ENCODE assay signal across 9 cellular contexts in genomic region chr12:63151061-63151897, GRCh38. TPM values are rescaled to one million over a fixed set of nuclear protein-coding genes. Genes with fewer than 3 reads are reported as not detected.
DNase-seq lines count a peak whose midpoint lies in the region; ATAC-seq lines count a peak whose summit lies in the region.
"Had no signal": no experiment of that assay in that cellular context is flagged by ENCODE, and none has a peak within 500 bp of the region (broad histone marks: within the 10 kb centered on the region; RNA-seq: fewer than 3 reads in every experiment).

Gene AVPR1A (minus strand): TSS chr12:63151201. CDS start chr12:63150836, 365 bp downstream.

- H3K36me3 Mint-ChIP-seq in activated T-cell treated with anti-CD3 and anti-CD28 coated beads, Interleukin-2, amount 50 U/mL, for 4 hours (ENCODE audit: insufficient read depth): no peaks in the 10 kb centered on the region
- no peaks in the 10 kb centered on the region for H3K36me3 Mint-ChIP-seq in activated naive CD8-positive, alpha-beta T cell

- H3K27me3 Mint-ChIP-seq in activated T-cell treated with anti-CD3 and anti-CD28 coated beads, Interleukin-2, amount 50 U/mL, for 4 hours (ENCODE audit: low read depth): peaks cover 57% of the 10 kb centered on the region
- H3K27me3 Mint-ChIP-seq in activated naive CD8-positive, alpha-beta T cell: peaks cover 52% of the 10 kb centered on the region

- peaks cover 5% of the 10 kb centered on the region for H3K4me1 Mint-ChIP-seq in activated T-cell treated with anti-CD3 and anti-CD28 coated beads, Interleukin-2, amount 50 U/mL, for 4 hours (ENCODE audit: low read depth)
- H3K4me1 Mint-ChIP-seq in activated naive CD8-positive, alpha-beta T cell (ENCODE audit: low read depth): peaks cover 22% of the 10 kb centered on the region

- peak within 1 kb of the TSS in 1 of 3 donors; percentile 52 for H3K9ac ChIP-seq in skeletal muscle tissue (ENCODE audit: low read depth in 1 of 3, low read length in 3 of 3)

- peaks cover 6% of the 10 kb centered on the region; the same call in 1 of the 2 replicates for H3K4me1 ChIP-seq in iPS DF 6.9 (ENCODE audit: control insufficient read depth, insufficient read depth, low read length)
- peaks cover 3 to 16% (median 12%) of the 10 kb centered on the region in 3 donors for H3K4me1 ChIP-seq in skeletal muscle tissue (ENCODE audit: control insufficient read depth in 3 of 3, insufficient read depth in 3 of 3, low read length in 3 of 3)

- peak within 1 kb of the TSS; percentile 45; the same call in 1 of the 2 replicates for H3K4me3 ChIP-seq in iPS DF 6.9 (ENCODE audit: low read length)
- H3K4me3 ChIP-seq in skeletal muscle tissue (ENCODE audit: low read length in 3 of 3): peak within 1 kb of the TSS; percentile 57 to 70 (median 68)

- H3K4me3 Mint-ChIP-seq in activated T-cell treated with anti-CD3 and anti-CD28 coated beads, Interleukin-2, amount 50 U/mL, for 4 hours: no peak within 1 kb of the TSS
- peak within 1 kb of the TSS; percentile 59 for H3K4me3 Mint-ChIP-seq in activated naive CD8-positive, alpha-beta T cell

- H3K36me3 ChIP-seq in iPS DF 6.9 (ENCODE audit: control insufficient read depth, insufficient read depth, low read length): no peaks in the 10 kb centered on the region
- no peaks in the 10 kb centered on the region for H3K36me3 ChIP-seq in skeletal muscle tissue (ENCODE audit: control insufficient read depth in 3 of 3, insufficient read depth in 3 of 3, low read length in 3 of 3)

- no peak for ATAC-seq in activated T-cell treated with anti-CD3 and anti-CD28 coated beads, Interleukin-2, amount 50 U/mL, for 4 hours
- ATAC-seq in GM19455 (IDR thresholded peaks at IDR 0.05; ENCODE audit: unreplicated experiment): no peak
- no peak for ATAC-seq in GM21360 (IDR thresholded peaks at IDR 0.05; ENCODE audit: unreplicated experiment)

- H3K27ac ChIP-seq in iPS DF 6.9 (ENCODE audit: low read length): no peak within 1 kb of the TSS
- H3K27ac ChIP-seq in skeletal muscle tissue (ENCODE audit: low read depth, low read length): peak within 1 kb of the TSS; percentile 30

- no peaks in the 10 kb centered on the region for H3K9me3 Mint-ChIP-seq in activated T-cell treated with anti-CD3 and anti-CD28 coated beads, Interleukin-2, amount 50 U/mL, for 4 hours
- no peaks in the 10 kb centered on the region for H3K9me3 Mint-ChIP-seq in activated naive CD8-positive, alpha-beta T cell (ENCODE audit: low read depth)

- DNase-seq in activated T-cell treated with anti-CD3 and anti-CD28 coated beads, Interleukin-2, amount 50 U/mL, for 48 hours: peak; percentile 18 to 20
- no peak for DNase-seq in activated T-cell treated with anti-CD3 and anti-CD28 coated beads, Interleukin-2, amount 50 U/mL, for 4 hours
- DNase-seq in iPS DF 6.9 (ENCODE audit: low read depth, low spot score): peak; percentile 13
- DNase-seq in amniotic stem cell (lab: John Stamatoyannopoulos, UW): no peak

- no peak within 1 kb of the TSS for H3K27ac Mint-ChIP-seq in activated naive CD8-positive, alpha-beta T cell

- no peaks in the 10 kb centered on the region; the same call in 1 of the 2 replicates for H3K9me3 ChIP-seq in iPS DF 6.9 (ENCODE audit: control insufficient read depth, insufficient read depth, low read length)
- no peaks in the 10 kb centered on the region for H3K9me3 ChIP-seq in skeletal muscle tissue (ENCODE audit: control insufficient read depth in 3 of 3, low read length in 3 of 3)

- H3K27me3 ChIP-seq in iPS DF 6.9 (ENCODE audit: control insufficient read depth, insufficient read depth, low read length) (peaks cover 26% of the 10 kb centered on the region), skeletal muscle tissue (ENCODE audit: control insufficient read depth in 3 of 3, insufficient read depth in 3 of 3, low read length in 3 of 3) (peaks cover 32 to 37% (median 32%) of the 10 kb centered on the region in 3 donors)

- no CpG with 5 or more reads among the region's 41 CpGs for WGBS in iPS DF 6.9 (ENCODE audit: insufficient coverage, insufficient read length)

RNA-seq across cellular contexts. Expression of gene AVPR1A, which starts in this region (rescaled TPM):
- total RNA-seq in activated T-cell treated with anti-CD3 and anti-CD28 coated beads, Interleukin-2, amount 50 U/mL, for 4 hours: under 1 TPM in 2 of 3 donors, not detected in 1; 0.03 to 0.05 TPM
- 14.1 TPM for total RNA-seq in skeletal muscle tissue
- total RNA-seq: activated CD8-positive, alpha-beta memory T cell treated with anti-CD3 and anti-CD28 coated beads for 36 hours had no signal

Comparison
In these comparisons a context has a peak if more than half of its experiments do, and no peak if none do; other contexts are left out.
1. RNA of gene AVPR1A (total RNA-seq): 14.1 TPM in skeletal muscle tissue (single experiment); 0.03 to 0.05 TPM in activated T-cell treated with anti-CD3 and anti-CD28 coated beads, Interleukin-2, amount 50 U/mL, for 4 hours; every median in the first group is over 10 times any median in the second.
2. DNase-seq: peak in activated T-cell treated with anti-CD3 and anti-CD28 coated beads, Interleukin-2, amount 50 U/mL, for 48 hours (2 of 2) and iPS DF 6.9 (single experiment); none in activated T-cell treated with anti-CD3 and anti-CD28 coated beads, Interleukin-2, amount 50 U/mL, for 4 hours (single experiment) and amniotic stem cell (single experiment).